ENCODE assay signal across 1 cellular context in genomic region chr6:53266553-53267090, GRCh38.
TF ChIP-seq lines count a peak whose summit lies in the region.

No MANE protein-coding gene starts in this region.

TF ChIP-seq in K562, 482 proteins besides CTCF, POLR2A, EP300 and RAD21 (continued from another document):
- TF ChIP-seq ZBTB40 (IDR thresholded peaks at IDR 0.05) (peak; percentile 89), ZBTB40 (CRISPR knock-in tag; IDR thresholded peaks at IDR 0.05) (peak; percentile 82), POLR3G (IDR thresholded peaks at IDR 0.05; ENCODE audit: extremely low read depth, insufficient read length, insufficient replicate concordance) (no peak)
TF ChIP-seq in K562: peak in this region for 4.
